1 cellular context compared by ENCODE assay signal in the genomic region with DNA sequence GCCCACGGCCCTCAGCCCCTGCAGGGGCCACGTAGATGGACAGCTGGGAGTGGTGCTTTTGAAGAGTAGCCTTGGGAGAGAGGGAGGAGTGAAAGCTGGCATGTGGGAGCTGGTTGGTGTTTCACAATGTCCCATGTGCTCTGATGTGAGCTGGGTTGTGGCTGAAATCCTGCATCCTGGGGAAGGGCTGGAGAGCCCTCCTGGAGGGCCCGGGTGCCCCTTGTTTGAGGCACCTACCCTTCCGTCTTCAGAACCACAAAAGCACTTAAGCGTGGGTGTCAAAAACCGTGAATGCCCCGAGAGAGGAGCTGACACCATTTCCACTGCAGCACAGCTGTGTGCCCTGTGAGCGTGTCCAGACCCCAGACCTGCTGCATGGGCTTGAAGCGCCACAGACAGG.
TF ChIP-seq lines count a peak whose summit lies in the region.

No MANE protein-coding gene starts in this region.

TF ChIP-seq in GM12878, 131 proteins besides CTCF, POLR2A, EP300 and RAD21 (continued from another document):
- TF ChIP-seq, protein P1, sequence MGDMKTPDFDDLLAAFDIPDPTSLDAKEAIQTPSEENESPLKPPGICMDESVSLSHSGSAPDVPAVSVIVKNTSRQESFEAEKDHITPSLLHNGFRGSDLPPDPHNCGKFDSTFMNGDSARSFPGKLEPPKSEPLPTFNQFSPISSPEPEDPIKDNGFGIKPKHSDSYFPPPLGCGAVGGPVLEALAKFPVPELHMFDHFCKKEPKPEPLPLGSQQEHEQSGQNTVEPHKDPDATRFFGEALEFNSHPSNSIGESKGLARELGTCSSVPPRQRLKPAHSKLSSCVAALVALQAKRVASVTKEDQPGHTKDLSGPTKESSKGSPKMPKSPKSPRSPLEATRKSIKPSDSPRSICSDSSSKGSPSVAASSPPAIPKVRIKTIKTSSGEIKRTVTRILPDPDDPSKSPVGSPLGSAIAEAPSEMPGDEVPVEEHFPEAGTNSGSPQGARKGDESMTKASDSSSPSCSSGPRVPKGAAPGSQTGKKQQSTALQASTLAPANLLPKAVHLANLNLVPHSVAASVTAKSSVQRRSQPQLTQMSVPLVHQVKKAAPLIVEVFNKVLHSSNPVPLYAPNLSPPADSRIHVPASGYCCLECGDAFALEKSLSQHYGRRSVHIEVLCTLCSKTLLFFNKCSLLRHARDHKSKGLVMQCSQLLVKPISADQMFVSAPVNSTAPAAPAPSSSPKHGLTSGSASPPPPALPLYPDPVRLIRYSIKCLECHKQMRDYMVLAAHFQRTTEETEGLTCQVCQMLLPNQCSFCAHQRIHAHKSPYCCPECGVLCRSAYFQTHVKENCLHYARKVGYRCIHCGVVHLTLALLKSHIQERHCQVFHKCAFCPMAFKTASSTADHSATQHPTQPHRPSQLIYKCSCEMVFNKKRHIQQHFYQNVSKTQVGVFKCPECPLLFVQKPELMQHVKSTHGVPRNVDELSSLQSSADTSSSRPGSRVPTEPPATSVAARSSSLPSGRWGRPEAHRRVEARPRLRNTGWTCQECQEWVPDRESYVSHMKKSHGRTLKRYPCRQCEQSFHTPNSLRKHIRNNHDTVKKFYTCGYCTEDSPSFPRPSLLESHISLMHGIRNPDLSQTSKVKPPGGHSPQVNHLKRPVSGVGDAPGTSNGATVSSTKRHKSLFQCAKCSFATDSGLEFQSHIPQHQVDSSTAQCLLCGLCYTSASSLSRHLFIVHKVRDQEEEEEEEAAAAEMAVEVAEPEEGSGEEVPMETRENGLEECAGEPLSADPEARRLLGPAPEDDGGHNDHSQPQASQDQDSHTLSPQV (IDR thresholded peaks at IDR 0.05) = no peak
- TF ChIP-seq, protein P2, sequence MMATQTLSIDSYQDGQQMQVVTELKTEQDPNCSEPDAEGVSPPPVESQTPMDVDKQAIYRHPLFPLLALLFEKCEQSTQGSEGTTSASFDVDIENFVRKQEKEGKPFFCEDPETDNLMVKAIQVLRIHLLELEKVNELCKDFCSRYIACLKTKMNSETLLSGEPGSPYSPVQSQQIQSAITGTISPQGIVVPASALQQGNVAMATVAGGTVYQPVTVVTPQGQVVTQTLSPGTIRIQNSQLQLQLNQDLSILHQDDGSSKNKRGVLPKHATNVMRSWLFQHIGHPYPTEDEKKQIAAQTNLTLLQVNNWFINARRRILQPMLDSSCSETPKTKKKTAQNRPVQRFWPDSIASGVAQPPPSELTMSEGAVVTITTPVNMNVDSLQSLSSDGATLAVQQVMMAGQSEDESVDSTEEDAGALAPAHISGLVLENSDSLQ (IDR thresholded peaks at IDR 0.05) = no peak
- TF ChIP-seq, protein P3, sequence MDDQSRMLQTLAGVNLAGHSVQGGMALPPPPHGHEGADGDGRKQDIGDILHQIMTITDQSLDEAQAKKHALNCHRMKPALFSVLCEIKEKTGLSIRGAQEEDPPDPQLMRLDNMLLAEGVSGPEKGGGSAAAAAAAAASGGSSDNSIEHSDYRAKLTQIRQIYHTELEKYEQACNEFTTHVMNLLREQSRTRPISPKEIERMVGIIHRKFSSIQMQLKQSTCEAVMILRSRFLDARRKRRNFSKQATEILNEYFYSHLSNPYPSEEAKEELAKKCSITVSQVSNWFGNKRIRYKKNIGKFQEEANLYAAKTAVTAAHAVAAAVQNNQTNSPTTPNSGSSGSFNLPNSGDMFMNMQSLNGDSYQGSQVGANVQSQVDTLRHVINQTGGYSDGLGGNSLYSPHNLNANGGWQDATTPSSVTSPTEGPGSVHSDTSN (IDR thresholded peaks at IDR 0.05; ENCODE audit: insufficient replicate concordance, low read depth, low read length) = no peak
- TF ChIP-seq ESRRA (IDR thresholded peaks at IDR 0.05; ENCODE audit: low read length) (no peak), LARP7 (IDR thresholded peaks at IDR 0.05) (no peak), SPI1 (IDR thresholded peaks at IDR 0.05; ENCODE audit: borderline replicate concordance, insufficient read depth, low read depth, low read length) (no peak), SREBF1 (IDR thresholded peaks at IDR 0.05; ENCODE audit: low read length) (no peak), IKZF2 (IDR thresholded peaks at IDR 0.05) (no peak), RFX5 (IDR thresholded peaks at IDR 0.05; ENCODE audit: low read depth, low read length) (no peak), POU2F2 (IDR thresholded peaks at IDR 0.05; ENCODE audit: borderline replicate concordance, low read depth, low read length) (no peak), CBFB (IDR thresholded peaks at IDR 0.05; ENCODE audit: low read depth) (no peak), RELA (IDR thresholded peaks at IDR 0.05; ENCODE audit: borderline replicate concordance, partially characterized antibody) (no peak), TCF12 (IDR thresholded peaks at IDR 0.05; ENCODE audit: low read depth, low read length) (no peak)
- TF ChIP-seq, protein P4, sequence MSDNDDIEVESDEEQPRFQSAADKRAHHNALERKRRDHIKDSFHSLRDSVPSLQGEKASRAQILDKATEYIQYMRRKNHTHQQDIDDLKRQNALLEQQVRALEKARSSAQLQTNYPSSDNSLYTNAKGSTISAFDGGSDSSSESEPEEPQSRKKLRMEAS (IDR thresholded peaks at IDR 0.05; ENCODE audit: low read depth, low read length) = no peak
- TF ChIP-seq, protein P5, sequence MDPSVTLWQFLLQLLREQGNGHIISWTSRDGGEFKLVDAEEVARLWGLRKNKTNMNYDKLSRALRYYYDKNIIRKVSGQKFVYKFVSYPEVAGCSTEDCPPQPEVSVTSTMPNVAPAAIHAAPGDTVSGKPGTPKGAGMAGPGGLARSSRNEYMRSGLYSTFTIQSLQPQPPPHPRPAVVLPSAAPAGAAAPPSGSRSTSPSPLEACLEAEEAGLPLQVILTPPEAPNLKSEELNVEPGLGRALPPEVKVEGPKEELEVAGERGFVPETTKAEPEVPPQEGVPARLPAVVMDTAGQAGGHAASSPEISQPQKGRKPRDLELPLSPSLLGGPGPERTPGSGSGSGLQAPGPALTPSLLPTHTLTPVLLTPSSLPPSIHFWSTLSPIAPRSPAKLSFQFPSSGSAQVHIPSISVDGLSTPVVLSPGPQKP (IDR thresholded peaks at IDR 0.05; ENCODE audit: low read depth, low read length) = no peak
- TF ChIP-seq, protein P6, sequence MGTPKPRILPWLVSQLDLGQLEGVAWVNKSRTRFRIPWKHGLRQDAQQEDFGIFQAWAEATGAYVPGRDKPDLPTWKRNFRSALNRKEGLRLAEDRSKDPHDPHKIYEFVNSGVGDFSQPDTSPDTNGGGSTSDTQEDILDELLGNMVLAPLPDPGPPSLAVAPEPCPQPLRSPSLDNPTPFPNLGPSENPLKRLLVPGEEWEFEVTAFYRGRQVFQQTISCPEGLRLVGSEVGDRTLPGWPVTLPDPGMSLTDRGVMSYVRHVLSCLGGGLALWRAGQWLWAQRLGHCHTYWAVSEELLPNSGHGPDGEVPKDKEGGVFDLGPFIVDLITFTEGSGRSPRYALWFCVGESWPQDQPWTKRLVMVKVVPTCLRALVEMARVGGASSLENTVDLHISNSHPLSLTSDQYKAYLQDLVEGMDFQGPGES (IDR thresholded peaks at IDR 0.05) = no peak
- TF ChIP-seq, protein P7, sequence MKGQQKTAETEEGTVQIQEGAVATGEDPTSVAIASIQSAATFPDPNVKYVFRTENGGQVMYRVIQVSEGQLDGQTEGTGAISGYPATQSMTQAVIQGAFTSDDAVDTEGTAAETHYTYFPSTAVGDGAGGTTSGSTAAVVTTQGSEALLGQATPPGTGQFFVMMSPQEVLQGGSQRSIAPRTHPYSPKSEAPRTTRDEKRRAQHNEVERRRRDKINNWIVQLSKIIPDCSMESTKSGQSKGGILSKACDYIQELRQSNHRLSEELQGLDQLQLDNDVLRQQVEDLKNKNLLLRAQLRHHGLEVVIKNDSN (IDR thresholded peaks at IDR 0.05; ENCODE audit: borderline replicate concordance, extremely low read length, insufficient read depth, low read depth, low read length) = no peak
